14 cellular contexts compared by ENCODE assay signal in genomic region chr3:112084980-112085697, GRCh38. TPM values are rescaled to one million over a fixed set of nuclear protein-coding genes. Genes with fewer than 3 reads are reported as not detected.
DNase-seq lines count a peak whose midpoint lies in the region; ATAC-seq and TF ChIP-seq lines count a peak whose summit lies in the region.
"Had no signal": no experiment of that assay in that cellular context is flagged by ENCODE, and none has a peak within 500 bp of the region (broad histone marks: within the 10 kb centered on the region; RNA-seq: fewer than 3 reads in every experiment).

No MANE protein-coding gene starts in this region.

- CTCF ChIA-PET in CD4-positive, alpha-beta memory T cell (lab: Charles Lee; ENCODE audit: partially characterized antibody): interaction anchor here (0.6 to 0.9 kb wide), 2 partner anchors 13 to 26 kb away, joined by 3 read pairs; no protein-coding TSS in a partner anchor
- CTCF ChIA-PET in HEK293 (lab: Yijun Ruan, JAX): interaction anchor here (0.6 to 1.4 kb wide), 2 partner anchors 71 to 95 kb away, joined by 3 read pairs; no protein-coding TSS in a partner anchor

- H3K27ac ChIP-seq in CD4-positive, alpha-beta memory T cell (ENCODE audit: low read depth, low read length): no peak overlapping the region
- H3K27ac ChIP-seq in HEK293 (ENCODE audit: extremely low read depth, low read depth, low read length) (no peak overlapping the region; the same call in 1 of the 2 replicates), substantia nigra (ENCODE audit: low read depth, low read length, poor library complexity, severe bottlenecking) (no peak overlapping the region), vagina (no peak overlapping the region), esophagus squamous epithelium (no peak overlapping the region)

- no peaks in the 10 kb centered on the region for H3K9me3 ChIP-seq in CD4-positive, alpha-beta memory T cell (ENCODE audit: control insufficient read depth in 1 of 2, low read length in 2 of 2)
- H3K9me3 ChIP-seq in HEK293 (ENCODE audit: control insufficient read depth, insufficient read depth, low read depth, low read length): no peaks in the 10 kb centered on the region
- H3K9me3 ChIP-seq in mucosa of descending colon: no peaks in the 10 kb centered on the region
- H3K9me3 ChIP-seq in vagina: no peaks in the 10 kb centered on the region
- H3K9me3 ChIP-seq in esophagus squamous epithelium: no peaks in the 10 kb centered on the region

- no peaks in the 10 kb centered on the region for H3K27me3 ChIP-seq in CD4-positive, alpha-beta memory T cell (ENCODE audit: insufficient read depth, low read length)
- H3K27me3 ChIP-seq in vagina: no peaks in the 10 kb centered on the region
- no peaks in the 10 kb centered on the region for H3K27me3 ChIP-seq in esophagus squamous epithelium

- no peak for DNase-seq in CD4-positive, alpha-beta memory T cell
- DNase-seq in mucosa of descending colon (peak in 2 of 3 donors; percentile 36 to 48), substantia nigra (lab: John Stamatoyannopoulos, UW) (no peak), vagina (ENCODE audit: extremely low spot score in 2 of 2) (no peak), esophagus squamous epithelium (lab: John Stamatoyannopoulos, UW) (no peak)

- H3K4me1 Mint-ChIP-seq in CD4-positive, alpha-beta memory T cell: peaks cover 10 to 33% (median 18%) of the 10 kb centered on the region in 4 donors
- peaks cover 27% of the 10 kb centered on the region for H3K4me1 Mint-ChIP-seq in activated T-helper 17 cell treated with anti-CD3 and anti-CD28 coated beads, Interleukin-2, amount 50 U/mL, for 72 hours

- H3K4me1 ChIP-seq in CD4-positive, alpha-beta memory T cell (ENCODE audit: insufficient read depth, low read length): peaks cover 17% of the 10 kb centered on the region
- peaks cover 10% of the 10 kb centered on the region; the same call in 1 of the 2 replicates for H3K4me1 ChIP-seq in HEK293 (ENCODE audit: control insufficient read depth, insufficient read depth, low read length)
- peaks cover 27% of the 10 kb centered on the region for H3K4me1 ChIP-seq in mucosa of descending colon (ENCODE audit: low read depth)
- H3K4me1 ChIP-seq in vagina: peaks cover 23% of the 10 kb centered on the region
- peaks cover 5 to 49% (median 7%) of the 10 kb centered on the region in 3 donors for H3K4me1 ChIP-seq in esophagus squamous epithelium

- ATAC-seq in activated T-helper 17 cell treated with anti-CD3 and anti-CD28 coated beads, Interleukin-2, amount 50 U/mL, for 72 hours (replicated peaks): no peak
- ATAC-seq in mucosa of descending colon (peak; percentile 68), GM18511 (IDR thresholded peaks at IDR 0.05; ENCODE audit: unreplicated experiment) (no peak)

- H3K4me3 ChIP-seq in CD4-positive, alpha-beta memory T cell (ENCODE audit: low read length in 2 of 2): no peak overlapping the region
- H3K4me3 ChIP-seq in HEK293 (ENCODE audit: low read depth, low read length): no peak overlapping the region
- H3K4me3 ChIP-seq in mucosa of descending colon: no peak overlapping the region
- H3K4me3 ChIP-seq in vagina: no peak overlapping the region
- no peak overlapping the region for H3K4me3 ChIP-seq in esophagus squamous epithelium

- TF ChIP-seq CTCF in HEK293 (tag by site-specific recombination; IDR thresholded peaks at IDR 0.05): no peak
- no peak for TF ChIP-seq CTCF in mucosa of descending colon (IDR thresholded peaks at IDR 0.05)
- no peak for TF ChIP-seq CTCF in vagina (IDR thresholded peaks at IDR 0.05)
- TF ChIP-seq CTCF in esophagus squamous epithelium (IDR thresholded peaks at IDR 0.05): no peak

- POLR2A ChIA-PET in CD4-positive, alpha-beta memory T cell (lab: Charles Lee; ENCODE audit: partially characterized antibody): interaction anchor here (1.5 kb wide), 1 partner anchor 13 kb away, joined by 5 read pairs; no protein-coding TSS in a partner anchor
- POLR2A ChIA-PET in HEK293 (lab: Yijun Ruan, JAX): no interaction called here

- H3K36me3 Mint-ChIP-seq in CD4-positive, alpha-beta memory T cell: no peaks in the 10 kb centered on the region
- no peaks in the 10 kb centered on the region for H3K36me3 Mint-ChIP-seq in activated T-helper 17 cell treated with anti-CD3 and anti-CD28 coated beads, Interleukin-2, amount 50 U/mL, for 72 hours (ENCODE audit: low read depth)

- intact Hi-C loops in CD4-positive, alpha-beta memory T cell (cut with micrococcal nuclease): no loop called here
- intact Hi-C loops in mucosa of descending colon (cut with DNase I, micrococcal nuclease) (no loop called here), vagina (cut with DNase I) (no loop called here), esophagus squamous epithelium (cut with DNase I) (no loop called here)

- H3K9me3 Mint-ChIP-seq in CD4-positive, alpha-beta memory T cell: no peaks in the 10 kb centered on the region
- H3K9me3 Mint-ChIP-seq in activated T-helper 17 cell treated with anti-CD3 and anti-CD28 coated beads, Interleukin-2, amount 50 U/mL, for 72 hours: no peaks in the 10 kb centered on the region
- H3K9me3 Mint-ChIP-seq: dendritic cell treated with granulocyte-macrophage colony-stimulating factor and Interleukin-4, amounts not matched to agents 40 ng/mL and 50 ng/mL, for 4 days had no signal

- H3K27me3 Mint-ChIP-seq in CD4-positive, alpha-beta memory T cell: peaks cover 0 to 5% of the 10 kb centered on the region in 2 donors
- no peaks in the 10 kb centered on the region for H3K27me3 Mint-ChIP-seq in activated T-helper 17 cell treated with anti-CD3 and anti-CD28 coated beads, Interleukin-2, amount 50 U/mL, for 72 hours

- peak overlapping the region; percentile 55 to 87 (median 84) for H3K4me3 Mint-ChIP-seq in CD4-positive, alpha-beta memory T cell
- H3K4me3 Mint-ChIP-seq in activated T-helper 17 cell treated with anti-CD3 and anti-CD28 coated beads, Interleukin-2, amount 50 U/mL, for 72 hours: peak overlapping the region; percentile 91

- H3K36me3 ChIP-seq in CD4-positive, alpha-beta memory T cell (ENCODE audit: insufficient read depth, low read length): no peaks in the 10 kb centered on the region
- H3K36me3 ChIP-seq in HEK293 (ENCODE audit: control insufficient read depth in 2 of 2, insufficient read depth in 1 of 2, low read length in 2 of 2) (no peaks in the 10 kb centered on the region), mucosa of descending colon (ENCODE audit: low read depth) (no peaks in the 10 kb centered on the region), vagina (no peaks in the 10 kb centered on the region), esophagus squamous epithelium (no peaks in the 10 kb centered on the region)

- WGBS in esophagus squamous epithelium, 2 donors: 86 to 92% methylated on average over 7 of the region's 7 CpGs

- peak overlapping the region in 5 of 7 donors; percentile 12 to 74 (median 55) for H3K27ac Mint-ChIP-seq in CD4-positive, alpha-beta memory T cell
- H3K27ac Mint-ChIP-seq in activated T-helper 17 cell treated with anti-CD3 and anti-CD28 coated beads, Interleukin-2, amount 50 U/mL, for 72 hours: peak overlapping the region; percentile 76

- TF ChIP-seq POLR2A in vagina (IDR thresholded peaks at IDR 0.05) (no peak), esophagus squamous epithelium (IDR thresholded peaks at IDR 0.05) (no peak)

TF ChIP-seq in HEK293, 187 proteins besides CTCF, POLR2A, EP300 and RAD21 (continues in another document):
- TF ChIP-seq ZBTB11 (tag by site-specific recombination; conservative IDR thresholded peaks at IDR 0.05; ENCODE audit: low read depth) (no peak), ZNF184 (tag by site-specific recombination; IDR thresholded peaks at IDR 0.05) (no peak), WT1 (tag by site-specific recombination; IDR thresholded peaks at IDR 0.05) (no peak)

RNA-seq across cellular contexts. Expression of gene C3orf52, which starts 1.1 kb away (rescaled TPM):
- total RNA-seq in CD4-positive, alpha-beta memory T cell: 1 to 10 TPM; 2.0 to 2.3 TPM
- 1 to 10 TPM in 1 of 2 donors, under 1 TPM in 1; 0.47 to 2.1 TPM for polyA plus RNA-seq in CD4-positive, alpha-beta memory T cell
- 10 to 100 TPM in 1 of 2 donors, 1 to 10 TPM in 1; 9.9 to 14.5 TPM for total RNA-seq in activated T-helper 17 cell treated with anti-CD3 and anti-CD28 coated beads, Interleukin-2, amount 50 U/mL, for 72 hours
- total RNA-seq in mucosa of descending colon (10 to 100 TPM; 22.6 to 49.9 (median 36.3) TPM), vagina (8.1 TPM), esophagus squamous epithelium (10 to 100 TPM in 1 of 4 donors, 1 to 10 TPM in 3; 5.7 to 12.7 (median 9.5) TPM)
- total RNA-seq: G401 had no signal

RNA-seq across cellular contexts. Expression of gene GCSAM, which starts 47.9 kb away (rescaled TPM):
- total RNA-seq in CD4-positive, alpha-beta memory T cell: 10 to 100 TPM; 40.9 to 42.1 TPM
- 10 to 100 TPM; 36.8 to 41.2 TPM for polyA plus RNA-seq in CD4-positive, alpha-beta memory T cell
- 10 to 100 TPM; 13.5 to 18.6 TPM for total RNA-seq in activated T-helper 17 cell treated with anti-CD3 and anti-CD28 coated beads, Interleukin-2, amount 50 U/mL, for 72 hours
- total RNA-seq in mucosa of descending colon: under 1 TPM in 2 of 3 donors, not detected in 1; 0.36 to 0.41 TPM
- 1.5 TPM for total RNA-seq in vagina
- total RNA-seq in esophagus squamous epithelium: 1 to 10 TPM in 2 of 4 donors, under 1 TPM in 2; 0.26 to 3.0 (median 0.85) TPM
- total RNA-seq: G401, LHCN-M2, pulmonary artery endothelial cell, RPMI7951 had no signal

RNA-seq across cellular contexts. Expression of gene TMPRSS7, which starts 50.6 kb away (rescaled TPM):
- total RNA-seq in CD4-positive, alpha-beta memory T cell: under 1 TPM in 1 of 2 experiments, not detected in 1; 0.15 TPM
- polyA plus RNA-seq in CD4-positive, alpha-beta memory T cell: under 1 TPM; 0.26 TPM
- 1 to 10 TPM in 1 of 2 donors, under 1 TPM in 1; 0.24 to 1.6 TPM for total RNA-seq in activated T-helper 17 cell treated with anti-CD3 and anti-CD28 coated beads, Interleukin-2, amount 50 U/mL, for 72 hours
- total RNA-seq in mucosa of descending colon: under 1 TPM in 1 of 3 donors, not detected in 2; 0.12 TPM
- total RNA-seq in vagina: not detected
- not detected for total RNA-seq in esophagus squamous epithelium
- total RNA-seq: activated CD8-positive, alpha-beta memory T cell treated with anti-CD3 and anti-CD28 coated beads for 36 hours; G401; LHCN-M2; pulmonary artery endothelial cell; RPMI7951 had no signal

Comparison
In these comparisons a context has a peak if more than half of its experiments do, and no peak if none do; other contexts are left out.
1. DNase-seq: peak in mucosa of descending colon (2 of 3); none in CD4-positive, alpha-beta memory T cell (0 of 5), substantia nigra (0 of 49), vagina (0 of 2) and esophagus squamous epithelium (single experiment).